Comparison of ENCODE assay signal across 10 cellular contexts in genomic region chr6:17962436-17963031, GRCh38. TPM values are rescaled to one million over a fixed set of nuclear protein-coding genes. Genes with fewer than 3 reads are reported as not detected.
DNase-seq lines count a peak whose midpoint lies in the region; ATAC-seq, FAIRE-seq and TF ChIP-seq lines count a peak whose summit lies in the region.
"Had no signal": no experiment of that assay in that cellular context is flagged by ENCODE, and none has a peak within 500 bp of the region (broad histone marks: within the 10 kb centered on the region; RNA-seq: fewer than 3 reads in every experiment).

No MANE protein-coding gene starts in this region.

- FAIRE-seq in GM19239 (lab: Jason Lieb, UNC): no peak
- FAIRE-seq: endothelial cell of umbilical vein had no signal

- intact Hi-C loops in esophagus squamous epithelium (cut with DNase I): no loop called here
- intact Hi-C loops in naive thymus-derived CD4-positive, alpha-beta T cell (cut with micrococcal nuclease): no loop called here

- TF ChIP-seq CTCF in esophagus squamous epithelium (IDR thresholded peaks at IDR 0.05): no peak

- peaks cover 0 to 2% (median 0%) of the 10 kb centered on the region in 11 donors for H3K9me3 Mint-ChIP-seq in naive thymus-derived CD4-positive, alpha-beta T cell

- WGBS in esophagus squamous epithelium, 2 donors: 34 to 41% methylated on average over 6 of the region's 6 CpGs

- peak overlapping the region in 3 of 4 donors; percentile 21 to 46 (median 40) for H3K27ac ChIP-seq in esophagus squamous epithelium
- H3K27ac ChIP-seq in naive thymus-derived CD4-positive, alpha-beta T cell (ENCODE audit: low read depth, low read length): no peak overlapping the region

- H3K36me3 Mint-ChIP-seq in naive thymus-derived CD4-positive, alpha-beta T cell: no peaks in the 10 kb centered on the region

- H3K4me3 Mint-ChIP-seq in naive thymus-derived CD4-positive, alpha-beta T cell: no peak overlapping the region

- H3K27me3 Mint-ChIP-seq in naive thymus-derived CD4-positive, alpha-beta T cell: peaks cover 14 to 30% (median 16%) of the 10 kb centered on the region in 5 donors

- no peak for TF ChIP-seq POLR2A in esophagus squamous epithelium (IDR thresholded peaks at IDR 0.05)

- no peaks in the 10 kb centered on the region for H3K27me3 ChIP-seq in esophagus squamous epithelium
- H3K27me3 ChIP-seq in naive thymus-derived CD4-positive, alpha-beta T cell (ENCODE audit: control insufficient read depth in 2 of 2, insufficient read depth in 2 of 2, low read length in 2 of 2): no peaks in the 10 kb centered on the region
- H3K27me3 ChIP-seq: Peyer's patch had no signal

- H3K4me1 ChIP-seq in esophagus squamous epithelium: peaks cover 0 to 46% (median 18%) of the 10 kb centered on the region in 3 donors
- no peaks in the 10 kb centered on the region for H3K4me1 ChIP-seq in naive thymus-derived CD4-positive, alpha-beta T cell (ENCODE audit: control insufficient read depth in 2 of 2, insufficient read depth in 2 of 2, low read length in 2 of 2)

- H3K27ac Mint-ChIP-seq in naive thymus-derived CD4-positive, alpha-beta T cell: no peak overlapping the region

- DNase-seq in DMS 273 treated with DMSO at 0.1 percent for 48 hours (lab: John Stamatoyannopoulos, UW) (peak; percentile 89), esophagus squamous epithelium (lab: John Stamatoyannopoulos, UW) (no peak), SHP77 treated with DMSO at 0.1 percent for 48 hours (lab: John Stamatoyannopoulos, UW) (no peak), GOT3 (lab: John Stamatoyannopoulos, UW) (no peak), NAMALWA (ENCODE audit: low spot score) (no peak), GM19239 (ENCODE audit: insufficient read length, low spot score) (no peak)
- no peak for DNase-seq in naive thymus-derived CD4-positive, alpha-beta T cell

- H3K9me3 ChIP-seq in esophagus squamous epithelium: no peaks in the 10 kb centered on the region
- no peaks in the 10 kb centered on the region for H3K9me3 ChIP-seq in naive thymus-derived CD4-positive, alpha-beta T cell (ENCODE audit: control insufficient read depth in 2 of 3, low read length in 3 of 3)
- H3K9me3 ChIP-seq: Peyer's patch had no signal

- peaks cover 0 to 4% (median 0%) of the 10 kb centered on the region in 7 donors for H3K4me1 Mint-ChIP-seq in naive thymus-derived CD4-positive, alpha-beta T cell

- CTCF ChIA-PET in naive thymus-derived CD4-positive, alpha-beta T cell (lab: Charles Lee): no interaction called here

- ATAC-seq in naive thymus-derived CD4-positive, alpha-beta T cell: peak; percentile 32

- H3K36me3 ChIP-seq in esophagus squamous epithelium: no peaks in the 10 kb centered on the region
- H3K36me3 ChIP-seq in naive thymus-derived CD4-positive, alpha-beta T cell (ENCODE audit: control insufficient read depth in 2 of 3, insufficient read depth in 3 of 3, low read length in 3 of 3): no peaks in the 10 kb centered on the region
- H3K36me3 ChIP-seq: Peyer's patch had no signal

- POLR2A ChIA-PET in naive thymus-derived CD4-positive, alpha-beta T cell (lab: Charles Lee): no interaction called here

- H3K4me3 ChIP-seq in esophagus squamous epithelium: no peak overlapping the region
- no peak overlapping the region for H3K4me3 ChIP-seq in naive thymus-derived CD4-positive, alpha-beta T cell (ENCODE audit: low read length)
- H3K4me3 ChIP-seq: Peyer's patch had no signal

TF ChIP-seq in PFSK-1, 5 proteins besides CTCF, POLR2A, EP300 and RAD21:
- TF ChIP-seq, protein P1, sequence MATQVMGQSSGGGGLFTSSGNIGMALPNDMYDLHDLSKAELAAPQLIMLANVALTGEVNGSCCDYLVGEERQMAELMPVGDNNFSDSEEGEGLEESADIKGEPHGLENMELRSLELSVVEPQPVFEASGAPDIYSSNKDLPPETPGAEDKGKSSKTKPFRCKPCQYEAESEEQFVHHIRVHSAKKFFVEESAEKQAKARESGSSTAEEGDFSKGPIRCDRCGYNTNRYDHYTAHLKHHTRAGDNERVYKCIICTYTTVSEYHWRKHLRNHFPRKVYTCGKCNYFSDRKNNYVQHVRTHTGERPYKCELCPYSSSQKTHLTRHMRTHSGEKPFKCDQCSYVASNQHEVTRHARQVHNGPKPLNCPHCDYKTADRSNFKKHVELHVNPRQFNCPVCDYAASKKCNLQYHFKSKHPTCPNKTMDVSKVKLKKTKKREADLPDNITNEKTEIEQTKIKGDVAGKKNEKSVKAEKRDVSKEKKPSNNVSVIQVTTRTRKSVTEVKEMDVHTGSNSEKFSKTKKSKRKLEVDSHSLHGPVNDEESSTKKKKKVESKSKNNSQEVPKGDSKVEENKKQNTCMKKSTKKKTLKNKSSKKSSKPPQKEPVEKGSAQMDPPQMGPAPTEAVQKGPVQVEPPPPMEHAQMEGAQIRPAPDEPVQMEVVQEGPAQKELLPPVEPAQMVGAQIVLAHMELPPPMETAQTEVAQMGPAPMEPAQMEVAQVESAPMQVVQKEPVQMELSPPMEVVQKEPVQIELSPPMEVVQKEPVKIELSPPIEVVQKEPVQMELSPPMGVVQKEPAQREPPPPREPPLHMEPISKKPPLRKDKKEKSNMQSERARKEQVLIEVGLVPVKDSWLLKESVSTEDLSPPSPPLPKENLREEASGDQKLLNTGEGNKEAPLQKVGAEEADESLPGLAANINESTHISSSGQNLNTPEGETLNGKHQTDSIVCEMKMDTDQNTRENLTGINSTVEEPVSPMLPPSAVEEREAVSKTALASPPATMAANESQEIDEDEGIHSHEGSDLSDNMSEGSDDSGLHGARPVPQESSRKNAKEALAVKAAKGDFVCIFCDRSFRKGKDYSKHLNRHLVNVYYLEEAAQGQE (IDR thresholded peaks at IDR 0.05; ENCODE audit: insufficient read depth in 1 of 2, low read depth in 2 of 2, low read length in 2 of 2): no peak
- TF ChIP-seq TAF1 (IDR thresholded peaks at IDR 0.05; ENCODE audit: borderline replicate concordance, insufficient read depth, low read length) (peak; percentile 39; the same call in 1 of the 2 replicates), FOXP2 (optimal IDR thresholded peaks at IDR 0.05; ENCODE audit: borderline replicate concordance, extremely low read depth, extremely low read length, insufficient read depth) (peak; percentile 67), SIN3A (IDR thresholded peaks at IDR 0.05; ENCODE audit: borderline replicate concordance, insufficient read depth, low read length) (0 out of 2 replicates have a peak, but pooled peaks have one; percentile 94), POLR2AphosphoS5 (IDR thresholded peaks at IDR 0.05; ENCODE audit: low read depth, low read length) (no peak)

RNA-seq across cellular contexts. Expression of gene KIF13A, which starts 24.9 kb away (rescaled TPM):
- polyA plus RNA-seq in PFSK-1 (2012; ENCODE audit: insufficient read length, low read depth): 5.5 TPM
- 10 to 100 TPM; 18.7 to 34.5 (median 25.0) TPM for total RNA-seq in esophagus squamous epithelium
- total RNA-seq in naive thymus-derived CD4-positive, alpha-beta T cell: 10 to 100 TPM in 1 of 5 experiments, 1 to 10 TPM in 1, under 1 TPM in 3; 0.05 to 21.0 (median 0.97) TPM
- polyA plus RNA-seq in naive thymus-derived CD4-positive, alpha-beta T cell: not detected
